Comparison of ENCODE assay signal across 14 cellular contexts in the genomic region with DNA sequence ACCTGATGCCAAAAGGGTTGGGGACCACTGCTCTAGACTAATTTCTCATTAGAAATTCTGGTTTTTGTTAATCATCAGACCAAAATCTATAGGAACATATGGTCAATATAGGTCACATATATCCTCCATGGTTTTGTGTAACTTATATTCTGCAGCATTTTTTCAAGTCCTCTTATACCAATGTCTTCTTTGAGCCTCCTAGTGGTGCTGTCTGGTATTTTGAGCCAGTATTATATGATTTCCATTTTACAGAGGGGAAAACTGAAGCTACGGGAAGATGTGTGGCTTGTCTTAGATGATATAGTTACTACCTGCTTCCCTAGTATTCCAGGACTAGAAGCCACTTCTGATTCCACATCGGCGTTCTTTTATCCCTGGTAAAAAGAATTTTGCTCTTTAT. TPM values are rescaled to one million over a fixed set of nuclear protein-coding genes. Genes with fewer than 3 reads are reported as not detected.
DNase-seq lines count a peak whose midpoint lies in the region; ATAC-seq, FAIRE-seq and TF ChIP-seq lines count a peak whose summit lies in the region.
"Had no signal": no experiment of that assay in that cellular context is flagged by ENCODE, and none has a peak within 500 bp of the region (broad histone marks: within the 10 kb centered on the region; RNA-seq: fewer than 3 reads in every experiment).

No MANE protein-coding gene starts in this region.

- POLR2A ChIA-PET in GM12878 (lab: Charles Lee), result no interaction called here

- TF ChIP-seq CTCF in GM12864 (IDR thresholded peaks at IDR 0.05; ENCODE audit: low read depth, low read length, missing control alignments) (peak; percentile 38), HFFc6 (IDR thresholded peaks at IDR 0.05) (peak; percentile 33; the same call in 1 of the 2 replicates), GM12878 (IDR thresholded peaks at IDR 0.05 in 2 of 3, conservative IDR thresholded peaks at IDR 0.05 in 1 of 3; ENCODE audit: control insufficient read depth in 2 of 3, extremely low read depth in 1 of 3, insufficient read depth in 1 of 3, low read depth in 3 of 3, low read length in 3 of 3) (peak; percentile 2 to 28 (median 14); a peak in 1 of 6 replicates), liver (IDR thresholded peaks at IDR 0.05; ENCODE audit: low read depth, low read length, missing input control) (peak; percentile 3)

- no peak for TF ChIP-seq EP300 in GM12878 (IDR thresholded peaks at IDR 0.05; ENCODE audit: borderline replicate concordance in 1 of 2, control insufficient read depth in 1 of 2, low read depth in 2 of 2, low read length in 2 of 2)

- WGBS in GM12878 (ENCODE audit: insufficient coverage, insufficient replicate concordance, low lambda C conversion rate, missing lambda C conversion rate), result 17% methylated on average over 3 of the region's 3 CpGs
- 74% methylated on average over 3 of the region's 3 CpGs for whole genome bisulfite sequencing in liver

- no peaks in the 10 kb centered on the region for H3K79me2 ChIP-seq in GM12878 (ENCODE audit: control insufficient read depth, insufficient read depth, low read length)

- intact Hi-C loops in GM12878 (cut with micrococcal nuclease; ENCODE audit: unreplicated experiment), result no loop called here

- TF ChIP-seq RAD21 in GM12878 (IDR thresholded peaks at IDR 0.05; ENCODE audit: insufficient read depth, low read depth, low read length), result no peak
- no peak for TF ChIP-seq RAD21 in liver (IDR thresholded peaks at IDR 0.05)

- no peaks in the 10 kb centered on the region for H3K36me3 ChIP-seq in GM12878 (ENCODE audit: control insufficient read depth in 2 of 2, insufficient read depth in 2 of 2, low read length in 1 of 2)
- H3K36me3 ChIP-seq in liver (ENCODE audit: control insufficient read depth in 4 of 4, insufficient read depth in 3 of 4, low read depth in 1 of 4, low read length in 3 of 4), result no peaks in the 10 kb centered on the region

- FAIRE-seq in GM12878 (lab: Jason Lieb, UNC), result no peak
- FAIRE-seq: G401.6 had no signal

- H3K4me3 Mint-ChIP-seq in HFFc6, result no peak overlapping the region
- H3K4me3 Mint-ChIP-seq: CD4-positive, alpha-beta T cell had no signal

- no peaks in the 10 kb centered on the region for H4K20me1 ChIP-seq in GM12878 (ENCODE audit: control insufficient read depth, insufficient read depth)

- H3K9me3 ChIP-seq in GM12878 (replicated peaks; ENCODE audit: control insufficient read depth, insufficient read depth, low read length) (no peaks in the 10 kb centered on the region), liver (ENCODE audit: control insufficient read depth in 4 of 4, low read length in 3 of 4) (no peaks in the 10 kb centered on the region)

- H3K4me2 ChIP-seq in GM12878 (ENCODE audit: control insufficient read depth, insufficient read depth), result no peak overlapping the region

- no peak overlapping the region for H2AFZ ChIP-seq in GM12878 (ENCODE audit: control insufficient read depth, low read depth, low read length)

- in situ Hi-C loops in GM12878 (cut with MboI), result no loop called here

- CTCF ChIA-PET in GM12878 (lab: Yijun Ruan, JAX), result no interaction called here

- no peaks in the 10 kb centered on the region; the same call in 1 of the 2 replicates for H3K27me3 Mint-ChIP-seq in HFFc6 (ENCODE audit: insufficient read depth)

- H3K4me3 ChIP-seq in GM12864 (ENCODE audit: low read depth, low read length), result no peak overlapping the region
- no peak overlapping the region for H3K4me3 ChIP-seq in GM12878
- H3K4me3 ChIP-seq in liver (ENCODE audit: low read depth in 1 of 3, low read length in 3 of 3), result no peak overlapping the region
- H3K4me3 ChIP-seq: SK-N-MC had no signal

- H3K27me3 ChIP-seq in GM12878 (replicated peaks in 1 of 2; ENCODE audit: control insufficient read depth in 2 of 2, insufficient read depth in 2 of 2, low read length in 1 of 2), result peaks cover 0 to 6% of the 10 kb centered on the region in 2 experiments; a peak in 2 of 4 replicates
- H3K27me3 ChIP-seq in liver (ENCODE audit: control insufficient read depth in 4 of 4, insufficient read depth in 4 of 4, low read length in 3 of 4), result no peaks in the 10 kb centered on the region

- H3K27ac Mint-ChIP-seq in HFFc6, result no peak overlapping the region
- H3K27ac Mint-ChIP-seq: CD4-positive, alpha-beta T cell had no signal

- ATAC-seq in GM12878, result peak; percentile 21; the same call in 1 of the 3 replicates
- ATAC-seq: sciatic nerve had no signal

- H3K4me1 ChIP-seq in GM12878 (ENCODE audit: control insufficient read depth, insufficient read depth, low read length), result no peaks in the 10 kb centered on the region
- no peaks in the 10 kb centered on the region for H3K4me1 ChIP-seq in liver (ENCODE audit: control insufficient read depth in 4 of 4, insufficient read depth in 4 of 4, low read length in 3 of 4)

- RAD21 ChIA-PET in GM12878 (lab: Charles Lee; ENCODE audit: unreplicated experiment), result no interaction called here

- SMC1A ChIA-PET in GM12878 (lab: Charles Lee; ENCODE audit: uncharacterized antibody, unreplicated experiment), result no interaction called here

- H3K9me3 Mint-ChIP-seq in HFFc6, result peaks cover 30% of the 10 kb centered on the region

- H3K4me1 Mint-ChIP-seq in HFFc6 (ENCODE audit: low read depth), result no peaks in the 10 kb centered on the region

- H3K27ac ChIP-seq in GM12878 (ENCODE audit: control insufficient read depth, insufficient read depth) (no peak overlapping the region), liver (ENCODE audit: low read depth in 1 of 2, low read length in 2 of 2) (no peak overlapping the region)
- H3K27ac ChIP-seq: SK-N-MC had no signal

- H3K9ac ChIP-seq in GM12878 (ENCODE audit: control insufficient read depth, insufficient read depth, low read length), result no peak overlapping the region
- no peak overlapping the region for H3K9ac ChIP-seq in liver (ENCODE audit: low read depth in 1 of 2, low read length in 2 of 2)

- no TSS peak for BruUV-seq in GM12878 (replicated peaks; lab: Mats Ljungman, UMichigan)

- TF ChIP-seq POLR2A in GM12878 (IDR thresholded peaks at IDR 0.05; ENCODE audit: low read depth, low read length), result no peak

- H3K36me3 Mint-ChIP-seq in HFFc6 (ENCODE audit: low read depth), result no peaks in the 10 kb centered on the region

- DNase-seq in GM12864 (ENCODE audit: low read depth), result no peak
- no peak for DNase-seq in HFFc6
- DNase-seq in GM12878 (ENCODE audit: low read depth, low spot score), result no peak
- no peak for DNase-seq in C1 segment of cervical spinal cord (lab: John Stamatoyannopoulos, UW)
- DNase-seq in anterior cingulate cortex (lab: John Stamatoyannopoulos, UW), result no peak
- no peak for DNase-seq in activated CD4-positive, alpha-beta T cell treated with anti-CD3 and anti-CD28 coated beads, Interleukin-2, amount 50 U/mL, for 48 hours
- DNase-seq: CD4-positive, alpha-beta T cell; foreskin melanocyte; stimulated activated CD4-positive, alpha-beta T cell treated with anti-CD3 and anti-CD28 coated beads, Interleukin-4, amount 100 ng/mL, for 4 hours had no signal

TF ChIP-seq in GM12878, 131 proteins besides CTCF, POLR2A, EP300 and RAD21 (continues in another document):
- TF ChIP-seq RUNX3 (IDR thresholded peaks at IDR 0.05; ENCODE audit: low read length) (no peak), TCF3 (IDR thresholded peaks at IDR 0.05; ENCODE audit: borderline replicate concordance, insufficient read depth, low read depth, low read length) (no peak), DPF2 (IDR thresholded peaks at IDR 0.05) (no peak), ZNF217 (IDR thresholded peaks at IDR 0.05) (no peak), NR2C1 (IDR thresholded peaks at IDR 0.05) (no peak), FOS (IDR thresholded peaks at IDR 0.05; ENCODE audit: borderline replicate concordance, extremely low read depth, insufficient read length) (no peak)

TF ChIP-seq in liver, 16 proteins besides CTCF, POLR2A, EP300 and RAD21 (continues in another document):
- no peak for TF ChIP-seq HNF4G (IDR thresholded peaks at IDR 0.05)
- no peak for TF ChIP-seq JUND (IDR thresholded peaks at IDR 0.05)
- no peak for TF ChIP-seq SP1 (IDR thresholded peaks at IDR 0.05)
- TF ChIP-seq ZBTB33 (IDR thresholded peaks at IDR 0.05), result no peak

RNA-seq across cellular contexts. Expression of gene MAPK4, which starts 13.8 kb away (rescaled TPM):
- not detected for total RNA-seq in HFFc6 (2021; fragmentation: NEBNext Ultra II Directional; extraction: Animal tissue kit (Norgen Biotek cat#: 25700))
- not detected in 2 replicates for total RNA-seq in GM12878 (2013; cell fraction: nucleolus; rRNA removed)
- total RNA-seq in GM12878 (2014; rRNA removed), result 0.11 and 0.16 TPM in 2 replicates
- total RNA-seq in GM12878 (2014; rRNA removed; fragmentation: Illumina TruSeq; extraction: Trizol), result 0.04 TPM in 1 of 2 replicates, not detected in the other
- total RNA-seq in GM12878 (2021), result 0.11 TPM in 1 of 2 replicates, not detected in the other
- polyA plus RNA-seq in GM12878 (2011; ENCODE audit: low read depth), result 0.08 TPM
- 0.04 TPM in 2 replicates for polyA plus RNA-seq in GM12878 (2011; rRNA removed)
- polyA plus RNA-seq in GM12878 (2011; cell fraction: cytosol; rRNA removed), result 0.07 and 0.10 TPM in 2 replicates
- 0.04 and 0.18 TPM in 2 replicates for polyA plus RNA-seq in GM12878 (2011; cell fraction: nucleus; rRNA removed)
- polyA plus RNA-seq in GM12878 (2012), result 0.09 and 0.17 TPM in 2 replicates
- polyA plus RNA-seq in GM12878 (2014; fragmentation: Illumina TruSeq; extraction: Trizol), result 0.03 TPM in 1 of 2 replicates, not detected in the other
- polyA plus RNA-seq in GM12878 (2014; fragmentation: Nextera tagmentation; extraction: Ambion mirVana), result not detected
- polyA plus RNA-seq in GM12878 (2014; rRNA removed), result not detected in 2 replicates
- under 1 TPM; 0.07 to 0.11 TPM for polyA plus RNA-seq in GM12878 (2016; fragmentation: Nextera tagmentation; extraction: Ambion mirVana)
- polyA minus RNA-seq in GM12878 (2011; rRNA and poly(A)+ RNA removed), result not detected in 2 replicates
- 0.27 TPM in 1 of 2 replicates, not detected in the other for polyA minus RNA-seq in GM12878 (2011; cell fraction: cytosol; rRNA and poly(A)+ RNA removed)
- 0.10 TPM in 1 of 2 replicates, not detected in the other for polyA minus RNA-seq in GM12878 (2011; cell fraction: nucleus; rRNA and poly(A)+ RNA removed)
- 1 to 10 TPM in 1 of 2 donors, under 1 TPM in 1; under 0.01 to 4.9 TPM for total RNA-seq in liver
- 1 to 10 TPM; 1.1 to 1.9 TPM for polyA plus RNA-seq in liver
- total RNA-seq: CD4-positive, alpha-beta T cell; lung microvascular endothelial cell had no signal
